Comparison of ENCODE assay signal across 13 cellular contexts in the genomic region with DNA sequence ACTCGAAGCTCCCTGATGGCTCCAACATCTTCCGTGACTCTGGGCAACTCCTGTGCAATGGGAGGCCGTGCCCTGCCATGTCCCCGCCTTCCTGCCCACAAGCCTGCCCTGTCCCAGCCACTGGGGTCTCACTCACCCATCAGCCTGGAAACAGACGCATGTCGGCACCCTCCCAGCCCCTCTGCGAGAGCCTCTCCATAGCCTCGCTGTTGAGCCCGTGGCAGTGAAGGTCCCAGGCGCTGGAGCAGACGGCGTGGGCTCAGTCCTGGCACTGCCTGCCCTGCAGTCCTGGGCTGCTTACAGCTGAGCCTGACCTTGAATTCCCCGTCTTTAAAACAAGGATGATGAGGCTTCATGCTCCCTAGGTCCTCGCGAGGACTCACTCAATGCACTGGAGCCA.
"Had no signal": no experiment of that assay in that cellular context is flagged by ENCODE, and none has a peak within 500 bp of the region (broad histone marks: within the 10 kb centered on the region; RNA-seq: fewer than 3 reads in every experiment).

No MANE protein-coding gene starts in this region.

- H3K9me3 ChIP-seq: heart left ventricle, ovary, right atrium auricular region, tibial artery had no signal

- H3K4me2 ChIP-seq: smooth muscle cell had no signal

- DNase-seq: heart left ventricle; hippocampal formation; mammary epithelial cell; naive thymus-derived CD4-positive, alpha-beta T cell; nucleus accumbens; ovary; stimulated activated CD4-positive, alpha-beta T cell treated with anti-CD3 and anti-CD28 coated beads, Interleukin-2, amount 100 ng/mL, for 48 hours; stimulated activated naive CD8-positive, alpha-beta T cell treated with anti-CD3 and anti-CD28 coated beads, Interleukin-15, Interleukin-2, amounts not matched to agents 100 U/mL and 50 U/mL, for 24 hours; tibial artery had no signal

- H3K4me3 ChIP-seq: heart left ventricle, ovary, right atrium auricular region, smooth muscle cell, tibial artery had no signal

- H3K27ac ChIP-seq: heart left ventricle, ovary, right atrium auricular region, tibial artery had no signal

- H3K27me3 ChIP-seq: ovary, right atrium auricular region had no signal

- H3K36me3 ChIP-seq: ovary, right atrium auricular region, tibial artery had no signal

- ATAC-seq: esophagus mucosa; left lobe of liver; naive thymus-derived CD4-positive, alpha-beta T cell; stimulated activated naive CD8-positive, alpha-beta T cell treated with anti-CD3 and anti-CD28 coated beads, Interleukin-15, Interleukin-2, amounts not matched to agents 100 U/mL and 50 U/mL, for 24 hours had no signal
